Comparison of ENCODE assay signal across 1 cellular context in the genomic region with DNA sequence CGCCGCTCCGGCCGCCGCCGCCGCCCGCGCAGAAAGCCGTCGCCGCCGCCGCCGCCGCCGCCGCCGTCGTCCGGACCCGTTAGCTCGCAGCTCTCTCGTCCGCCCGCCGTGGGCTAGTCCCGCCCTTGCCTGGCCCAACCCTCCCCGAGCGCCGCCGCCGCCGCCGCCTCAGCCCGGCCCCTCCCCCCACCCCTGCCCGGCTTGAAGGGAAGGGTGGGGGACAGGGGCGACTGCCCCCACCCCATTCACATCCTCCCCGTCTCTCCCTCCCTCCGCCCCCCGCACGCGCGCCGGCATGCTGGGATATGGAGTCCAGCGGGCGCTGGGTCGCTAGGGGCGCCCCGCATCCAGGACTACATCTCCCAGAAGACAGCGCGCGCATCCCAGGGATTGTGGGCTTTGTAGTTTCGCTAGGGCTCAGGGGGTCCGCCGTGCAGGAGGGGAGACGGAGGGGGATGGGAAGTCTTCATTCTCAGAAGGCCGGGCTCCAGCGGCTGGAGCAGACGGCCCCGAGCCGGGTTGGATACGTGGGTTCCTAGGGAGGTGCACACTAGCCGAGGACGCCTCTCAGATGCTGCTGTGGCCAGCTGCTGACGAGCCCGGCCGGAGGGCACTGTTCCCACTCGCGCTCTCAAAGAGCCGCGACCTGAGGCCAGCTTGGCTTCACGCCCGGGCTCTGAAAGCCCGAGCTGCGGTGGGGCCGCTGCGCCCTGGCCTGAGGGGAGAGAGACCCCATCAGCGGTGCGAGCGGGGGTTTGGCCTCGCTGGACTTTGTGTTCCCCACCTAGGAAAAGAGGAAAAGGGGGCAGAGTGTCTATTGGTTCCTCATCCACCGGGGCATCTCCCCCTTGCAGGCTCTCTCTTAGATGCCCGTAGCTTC.
TF ChIP-seq lines count a peak whose summit lies in the region.

A gene with protein sequence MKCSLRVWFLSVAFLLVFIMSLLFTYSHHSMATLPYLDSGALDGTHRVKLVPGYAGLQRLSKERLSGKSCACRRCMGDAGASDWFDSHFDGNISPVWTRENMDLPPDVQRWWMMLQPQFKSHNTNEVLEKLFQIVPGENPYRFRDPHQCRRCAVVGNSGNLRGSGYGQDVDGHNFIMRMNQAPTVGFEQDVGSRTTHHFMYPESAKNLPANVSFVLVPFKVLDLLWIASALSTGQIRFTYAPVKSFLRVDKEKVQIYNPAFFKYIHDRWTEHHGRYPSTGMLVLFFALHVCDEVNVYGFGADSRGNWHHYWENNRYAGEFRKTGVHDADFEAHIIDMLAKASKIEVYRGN (minus strand): TSS at position 118 of the 880 bp plus-strand sequence. CDS start 40,570 bp downstream, outside the sequence.

TF ChIP-seq in K562, 482 proteins besides CTCF, POLR2A, EP300 and RAD21 (continued from another document and continues in another):
- TF ChIP-seq, protein P1, sequence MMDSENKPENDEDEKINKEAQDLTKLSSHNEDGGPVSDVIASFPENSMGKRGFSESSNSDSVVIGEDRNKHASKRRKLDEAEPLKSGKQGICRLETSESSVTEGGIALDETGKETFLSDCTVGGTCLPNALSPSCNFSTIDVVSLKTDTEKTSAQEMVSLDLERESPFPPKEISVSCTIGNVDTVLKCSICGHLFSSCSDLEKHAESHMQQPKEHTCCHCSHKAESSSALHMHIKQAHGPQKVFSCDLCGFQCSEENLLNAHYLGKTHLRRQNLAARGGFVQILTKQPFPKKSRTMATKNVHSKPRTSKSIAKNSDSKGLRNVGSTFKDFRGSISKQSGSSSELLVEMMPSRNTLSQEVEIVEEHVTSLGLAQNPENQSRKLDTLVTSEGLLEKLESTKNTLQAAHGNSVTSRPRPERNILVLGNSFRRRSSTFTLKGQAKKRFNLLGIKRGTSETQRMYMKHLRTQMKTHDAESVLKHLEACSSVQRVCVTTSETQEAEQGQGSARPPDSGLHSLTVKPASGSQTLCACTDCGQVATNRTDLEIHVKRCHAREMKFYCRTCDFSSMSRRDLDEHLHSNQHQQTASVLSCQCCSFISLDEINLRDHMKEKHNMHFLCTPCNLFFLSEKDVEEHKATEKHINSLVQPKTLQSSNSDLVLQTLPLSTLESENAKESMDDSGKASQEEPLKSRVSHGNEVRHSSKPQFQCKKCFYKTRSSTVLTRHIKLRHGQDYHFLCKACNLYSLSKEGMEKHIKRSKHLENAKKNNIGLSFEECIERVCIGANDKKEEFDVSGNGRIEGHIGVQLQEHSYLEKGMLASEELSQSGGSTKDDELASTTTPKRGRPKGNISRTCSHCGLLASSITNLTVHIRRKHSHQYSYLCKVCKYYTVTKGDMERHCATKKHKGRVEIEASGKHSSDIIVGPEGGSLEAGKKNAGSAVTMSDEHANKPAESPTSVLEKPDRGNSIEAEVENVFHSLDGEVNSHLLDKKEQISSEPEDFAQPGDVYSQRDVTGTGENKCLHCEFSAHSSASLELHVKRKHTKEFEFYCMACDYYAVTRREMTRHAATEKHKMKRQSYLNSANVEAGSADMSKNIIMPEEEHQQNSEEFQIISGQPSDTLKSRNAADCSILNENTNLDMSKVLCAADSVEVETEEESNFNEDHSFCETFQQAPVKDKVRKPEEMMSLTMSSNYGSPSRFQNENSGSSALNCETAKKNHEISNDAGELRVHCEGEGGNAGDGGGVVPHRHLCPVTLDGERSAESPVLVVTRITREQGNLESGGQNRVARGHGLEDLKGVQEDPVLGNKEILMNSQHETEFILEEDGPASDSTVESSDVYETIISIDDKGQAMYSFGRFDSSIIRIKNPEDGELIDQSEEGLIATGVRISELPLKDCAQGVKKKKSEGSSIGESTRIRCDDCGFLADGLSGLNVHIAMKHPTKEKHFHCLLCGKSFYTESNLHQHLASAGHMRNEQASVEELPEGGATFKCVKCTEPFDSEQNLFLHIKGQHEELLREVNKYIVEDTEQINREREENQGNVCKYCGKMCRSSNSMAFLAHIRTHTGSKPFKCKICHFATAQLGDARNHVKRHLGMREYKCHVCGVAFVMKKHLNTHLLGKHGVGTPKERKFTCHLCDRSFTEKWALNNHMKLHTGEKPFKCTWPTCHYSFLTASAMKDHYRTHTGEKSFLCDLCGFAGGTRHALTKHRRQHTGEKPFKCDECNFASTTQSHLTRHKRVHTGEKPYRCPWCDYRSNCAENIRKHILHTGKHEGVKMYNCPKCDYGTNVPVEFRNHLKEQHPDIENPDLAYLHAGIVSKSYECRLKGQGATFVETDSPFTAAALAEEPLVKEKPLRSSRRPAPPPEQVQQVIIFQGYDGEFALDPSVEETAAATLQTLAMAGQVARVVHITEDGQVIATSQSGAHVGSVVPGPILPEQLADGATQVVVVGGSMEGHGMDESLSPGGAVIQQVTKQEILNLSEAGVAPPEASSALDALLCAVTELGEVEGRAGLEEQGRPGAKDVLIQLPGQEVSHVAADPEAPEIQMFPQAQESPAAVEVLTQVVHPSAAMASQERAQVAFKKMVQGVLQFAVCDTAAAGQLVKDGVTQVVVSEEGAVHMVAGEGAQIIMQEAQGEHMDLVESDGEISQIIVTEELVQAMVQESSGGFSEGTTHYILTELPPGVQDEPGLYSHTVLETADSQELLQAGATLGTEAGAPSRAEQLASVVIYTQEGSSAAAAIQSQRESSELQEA (IDR thresholded peaks at IDR 0.05; ENCODE audit: low read depth), result no peak
- TF ChIP-seq, protein P2, sequence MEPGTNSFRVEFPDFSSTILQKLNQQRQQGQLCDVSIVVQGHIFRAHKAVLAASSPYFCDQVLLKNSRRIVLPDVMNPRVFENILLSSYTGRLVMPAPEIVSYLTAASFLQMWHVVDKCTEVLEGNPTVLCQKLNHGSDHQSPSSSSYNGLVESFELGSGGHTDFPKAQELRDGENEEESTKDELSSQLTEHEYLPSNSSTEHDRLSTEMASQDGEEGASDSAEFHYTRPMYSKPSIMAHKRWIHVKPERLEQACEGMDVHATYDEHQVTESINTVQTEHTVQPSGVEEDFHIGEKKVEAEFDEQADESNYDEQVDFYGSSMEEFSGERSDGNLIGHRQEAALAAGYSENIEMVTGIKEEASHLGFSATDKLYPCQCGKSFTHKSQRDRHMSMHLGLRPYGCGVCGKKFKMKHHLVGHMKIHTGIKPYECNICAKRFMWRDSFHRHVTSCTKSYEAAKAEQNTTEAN (CRISPR knock-in tag; IDR thresholded peaks at IDR 0.05), result peak; percentile 66; the same call in 1 of the 2 replicates
- no peak for TF ChIP-seq NFIX (CRISPR knock-in tag; IDR thresholded peaks at IDR 0.05; ENCODE audit: low read depth)
- TF ChIP-seq ZNF780A (CRISPR knock-in tag; IDR thresholded peaks at IDR 0.05), result no peak
- peak; percentile 65 for TF ChIP-seq CREB1 (IDR thresholded peaks at IDR 0.05)
- TF ChIP-seq CREB1 (CRISPR knock-in tag; IDR thresholded peaks at IDR 0.05), result peak; percentile 80
- TF ChIP-seq ERF (CRISPR knock-in tag; IDR thresholded peaks at IDR 0.05), result 0 out of 2 replicates have a peak, but pooled peaks have one; percentile 33
- 0 out of 2 replicates have a peak, but pooled peaks have one; percentile 37 for TF ChIP-seq ZC3H11A (IDR thresholded peaks at IDR 0.05; ENCODE audit: low read depth, low read length)
- TF ChIP-seq, protein P3, sequence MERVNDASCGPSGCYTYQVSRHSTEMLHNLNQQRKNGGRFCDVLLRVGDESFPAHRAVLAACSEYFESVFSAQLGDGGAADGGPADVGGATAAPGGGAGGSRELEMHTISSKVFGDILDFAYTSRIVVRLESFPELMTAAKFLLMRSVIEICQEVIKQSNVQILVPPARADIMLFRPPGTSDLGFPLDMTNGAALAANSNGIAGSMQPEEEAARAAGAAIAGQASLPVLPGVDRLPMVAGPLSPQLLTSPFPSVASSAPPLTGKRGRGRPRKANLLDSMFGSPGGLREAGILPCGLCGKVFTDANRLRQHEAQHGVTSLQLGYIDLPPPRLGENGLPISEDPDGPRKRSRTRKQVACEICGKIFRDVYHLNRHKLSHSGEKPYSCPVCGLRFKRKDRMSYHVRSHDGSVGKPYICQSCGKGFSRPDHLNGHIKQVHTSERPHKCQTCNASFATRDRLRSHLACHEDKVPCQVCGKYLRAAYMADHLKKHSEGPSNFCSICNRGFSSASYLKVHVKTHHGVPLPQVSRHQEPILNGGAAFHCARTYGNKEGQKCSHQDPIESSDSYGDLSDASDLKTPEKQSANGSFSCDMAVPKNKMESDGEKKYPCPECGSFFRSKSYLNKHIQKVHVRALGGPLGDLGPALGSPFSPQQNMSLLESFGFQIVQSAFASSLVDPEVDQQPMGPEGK (CRISPR knock-in tag; IDR thresholded peaks at IDR 0.05; ENCODE audit: borderline replicate concordance), result peak; percentile 50; the same call in 1 of the 2 replicates
- TF ChIP-seq TAF15 (IDR thresholded peaks at IDR 0.05; ENCODE audit: low read depth, low read length), result no peak
- peak; percentile 23; the same call in 1 of the 2 replicates for TF ChIP-seq ESRRA (IDR thresholded peaks at IDR 0.05; ENCODE audit: borderline replicate concordance, low read depth)
- TF ChIP-seq, protein P4, sequence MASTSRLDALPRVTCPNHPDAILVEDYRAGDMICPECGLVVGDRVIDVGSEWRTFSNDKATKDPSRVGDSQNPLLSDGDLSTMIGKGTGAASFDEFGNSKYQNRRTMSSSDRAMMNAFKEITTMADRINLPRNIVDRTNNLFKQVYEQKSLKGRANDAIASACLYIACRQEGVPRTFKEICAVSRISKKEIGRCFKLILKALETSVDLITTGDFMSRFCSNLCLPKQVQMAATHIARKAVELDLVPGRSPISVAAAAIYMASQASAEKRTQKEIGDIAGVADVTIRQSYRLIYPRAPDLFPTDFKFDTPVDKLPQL (IDR thresholded peaks at IDR 0.05; ENCODE audit: extremely low read depth, insufficient read length), result no peak
- no peak for TF ChIP-seq MED1 (CRISPR knock-in tag; IDR thresholded peaks at IDR 0.05; ENCODE audit: borderline replicate concordance)
- 0 out of 4 replicates have a peak, but pooled peaks of 1 of the 2 experiments have one; percentile 21 for TF ChIP-seq HDAC1 (IDR thresholded peaks at IDR 0.05)
- TF ChIP-seq NR2C1 (IDR thresholded peaks at IDR 0.05), result peak; percentile 83
- peak; percentile 94 for TF ChIP-seq NR2C1 (tag; IDR thresholded peaks at IDR 0.05)
- no peak for TF ChIP-seq ZNF75A (CRISPR knock-in tag; IDR thresholded peaks at IDR 0.05)
- TF ChIP-seq, protein P5, sequence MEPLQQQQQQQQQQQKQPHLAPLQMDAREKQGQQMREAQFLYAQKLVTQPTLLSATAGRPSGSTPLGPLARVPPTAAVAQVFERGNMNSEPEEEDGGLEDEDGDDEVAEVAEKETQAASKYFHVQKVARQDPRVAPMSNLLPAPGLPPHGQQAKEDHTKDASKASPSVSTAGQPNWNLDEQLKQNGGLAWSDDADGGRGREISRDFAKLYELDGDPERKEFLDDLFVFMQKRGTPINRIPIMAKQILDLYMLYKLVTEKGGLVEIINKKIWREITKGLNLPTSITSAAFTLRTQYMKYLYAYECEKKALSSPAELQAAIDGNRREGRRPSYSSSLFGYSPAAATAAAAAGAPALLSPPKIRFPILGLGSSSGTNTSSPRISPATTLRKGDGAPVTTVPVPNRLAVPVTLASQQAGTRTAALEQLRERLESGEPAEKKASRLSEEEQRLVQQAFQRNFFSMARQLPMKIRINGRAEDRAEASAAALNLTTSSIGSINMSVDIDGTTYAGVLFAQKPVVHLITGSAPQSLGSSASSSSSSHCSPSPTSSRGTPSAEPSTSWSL (CRISPR knock-in tag; IDR thresholded peaks at IDR 0.05; ENCODE audit: borderline replicate concordance), result no peak
- peak; percentile 99 for TF ChIP-seq ZNF197 (CRISPR knock-in tag; IDR thresholded peaks at IDR 0.05; ENCODE audit: low read depth)
- TF ChIP-seq SP1 (CRISPR knock-in tag; IDR thresholded peaks at IDR 0.05), result peak; percentile 76; the same call in 1 of the 2 replicates
- TF ChIP-seq, protein P6, sequence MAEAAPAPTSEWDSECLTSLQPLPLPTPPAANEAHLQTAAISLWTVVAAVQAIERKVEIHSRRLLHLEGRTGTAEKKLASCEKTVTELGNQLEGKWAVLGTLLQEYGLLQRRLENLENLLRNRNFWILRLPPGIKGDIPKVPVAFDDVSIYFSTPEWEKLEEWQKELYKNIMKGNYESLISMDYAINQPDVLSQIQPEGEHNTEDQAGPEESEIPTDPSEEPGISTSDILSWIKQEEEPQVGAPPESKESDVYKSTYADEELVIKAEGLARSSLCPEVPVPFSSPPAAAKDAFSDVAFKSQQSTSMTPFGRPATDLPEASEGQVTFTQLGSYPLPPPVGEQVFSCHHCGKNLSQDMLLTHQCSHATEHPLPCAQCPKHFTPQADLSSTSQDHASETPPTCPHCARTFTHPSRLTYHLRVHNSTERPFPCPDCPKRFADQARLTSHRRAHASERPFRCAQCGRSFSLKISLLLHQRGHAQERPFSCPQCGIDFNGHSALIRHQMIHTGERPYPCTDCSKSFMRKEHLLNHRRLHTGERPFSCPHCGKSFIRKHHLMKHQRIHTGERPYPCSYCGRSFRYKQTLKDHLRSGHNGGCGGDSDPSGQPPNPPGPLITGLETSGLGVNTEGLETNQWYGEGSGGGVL (CRISPR knock-in tag; IDR thresholded peaks at IDR 0.05), result no peak
- peak; percentile 85 for TF ChIP-seq ZNF444 (CRISPR knock-in tag; IDR thresholded peaks at IDR 0.05)
- TF ChIP-seq, protein P7, sequence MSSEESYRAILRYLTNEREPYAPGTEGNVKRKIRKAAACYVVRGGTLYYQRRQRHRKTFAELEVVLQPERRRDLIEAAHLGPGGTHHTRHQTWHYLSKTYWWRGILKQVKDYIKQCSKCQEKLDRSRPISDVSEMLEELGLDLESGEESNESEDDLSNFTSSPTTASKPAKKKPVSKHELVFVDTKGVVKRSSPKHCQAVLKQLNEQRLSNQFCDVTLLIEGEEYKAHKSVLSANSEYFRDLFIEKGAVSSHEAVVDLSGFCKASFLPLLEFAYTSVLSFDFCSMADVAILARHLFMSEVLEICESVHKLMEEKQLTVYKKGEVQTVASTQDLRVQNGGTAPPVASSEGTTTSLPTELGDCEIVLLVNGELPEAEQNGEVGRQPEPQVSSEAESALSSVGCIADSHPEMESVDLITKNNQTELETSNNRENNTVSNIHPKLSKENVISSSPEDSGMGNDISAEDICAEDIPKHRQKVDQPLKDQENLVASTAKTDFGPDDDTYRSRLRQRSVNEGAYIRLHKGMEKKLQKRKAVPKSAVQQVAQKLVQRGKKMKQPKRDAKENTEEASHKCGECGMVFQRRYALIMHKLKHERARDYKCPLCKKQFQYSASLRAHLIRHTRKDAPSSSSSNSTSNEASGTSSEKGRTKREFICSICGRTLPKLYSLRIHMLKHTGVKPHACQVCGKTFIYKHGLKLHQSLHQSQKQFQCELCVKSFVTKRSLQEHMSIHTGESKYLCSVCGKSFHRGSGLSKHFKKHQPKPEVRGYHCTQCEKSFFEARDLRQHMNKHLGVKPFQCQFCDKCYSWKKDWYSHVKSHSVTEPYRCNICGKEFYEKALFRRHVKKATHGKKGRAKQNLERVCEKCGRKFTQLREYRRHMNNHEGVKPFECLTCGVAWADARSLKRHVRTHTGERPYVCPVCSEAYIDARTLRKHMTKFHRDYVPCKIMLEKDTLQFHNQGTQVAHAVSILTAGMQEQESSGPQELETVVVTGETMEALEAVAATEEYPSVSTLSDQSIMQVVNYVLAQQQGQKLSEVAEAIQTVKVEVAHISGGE (CRISPR knock-in tag; IDR thresholded peaks at IDR 0.05), result peak in 1 of 3 experiments; percentile 91; a peak in 2 of 6 replicates
- no peak for TF ChIP-seq ZNF830 (CRISPR knock-in tag; IDR thresholded peaks at IDR 0.05)
- TF ChIP-seq, protein P8, sequence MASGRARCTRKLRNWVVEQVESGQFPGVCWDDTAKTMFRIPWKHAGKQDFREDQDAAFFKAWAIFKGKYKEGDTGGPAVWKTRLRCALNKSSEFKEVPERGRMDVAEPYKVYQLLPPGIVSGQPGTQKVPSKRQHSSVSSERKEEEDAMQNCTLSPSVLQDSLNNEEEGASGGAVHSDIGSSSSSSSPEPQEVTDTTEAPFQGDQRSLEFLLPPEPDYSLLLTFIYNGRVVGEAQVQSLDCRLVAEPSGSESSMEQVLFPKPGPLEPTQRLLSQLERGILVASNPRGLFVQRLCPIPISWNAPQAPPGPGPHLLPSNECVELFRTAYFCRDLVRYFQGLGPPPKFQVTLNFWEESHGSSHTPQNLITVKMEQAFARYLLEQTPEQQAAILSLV (tag; IDR thresholded peaks at IDR 0.05), result peak; percentile 59; the same call in 1 of the 2 replicates
- no peak for TF ChIP-seq ZNF408 (CRISPR knock-in tag; IDR thresholded peaks at IDR 0.05; ENCODE audit: low read depth)
- TF ChIP-seq MYC (IDR thresholded peaks at IDR 0.05; ENCODE audit: low read depth, low read length), result 0 out of 2 replicates have a peak, but pooled peaks have one; percentile 26
- TF ChIP-seq MYC (CRISPR knock-in tag; IDR thresholded peaks at IDR 0.05; ENCODE audit: borderline replicate concordance, low read depth), result 0 out of 2 replicates have a peak, but pooled peaks have one; percentile 59
